In the genomic region with DNA sequence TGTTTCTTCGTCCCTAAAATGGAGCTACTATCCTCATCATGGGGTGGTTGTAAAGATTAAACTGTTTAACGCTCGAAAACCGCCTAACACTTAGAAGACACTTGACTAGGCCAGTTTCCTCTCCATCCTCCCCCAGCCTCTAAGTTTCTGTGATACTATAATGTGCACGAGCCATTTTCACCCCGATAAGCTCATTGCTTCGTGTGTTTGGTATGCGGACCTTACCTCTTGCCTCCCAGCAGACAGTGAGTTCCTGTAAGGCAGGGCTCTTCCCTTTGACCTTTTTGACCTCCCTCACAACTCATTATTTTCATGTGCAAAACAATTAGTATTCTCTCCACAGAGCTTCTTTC, we compare ENCODE assay signal across 1 cellular context.
TF ChIP-seq lines count a peak whose summit lies in the region.

No MANE protein-coding gene starts in this region.

TF ChIP-seq in endothelial cell of umbilical vein, 7 proteins besides CTCF, POLR2A, EP300 and RAD21:
- no peak for TF ChIP-seq GATA2 (IDR thresholded peaks at IDR 0.05; ENCODE audit: insufficient read depth, insufficient read length, low read depth, low read length)
- no peak for TF ChIP-seq MYC (IDR thresholded peaks at IDR 0.05; ENCODE audit: low read depth, low read length)
- no peak for TF ChIP-seq FOS (IDR thresholded peaks at IDR 0.05; ENCODE audit: borderline replicate concordance, insufficient read depth, low read length)
- TF ChIP-seq, protein P1, sequence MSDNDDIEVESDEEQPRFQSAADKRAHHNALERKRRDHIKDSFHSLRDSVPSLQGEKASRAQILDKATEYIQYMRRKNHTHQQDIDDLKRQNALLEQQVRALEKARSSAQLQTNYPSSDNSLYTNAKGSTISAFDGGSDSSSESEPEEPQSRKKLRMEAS (IDR thresholded peaks at IDR 0.05; ENCODE audit: insufficient read depth, insufficient read length) = no peak
